ENCODE assay signal across 1 cellular context in genomic region chr6:4319992-4320683, GRCh38.
TF ChIP-seq lines count a peak whose summit lies in the region.

No MANE protein-coding gene starts in this region.

TF ChIP-seq in K562, 482 proteins besides CTCF, POLR2A, EP300 and RAD21 (continued from another document and continues in another):
- TF ChIP-seq ATF7 (IDR thresholded peaks at IDR 0.05) (peak; percentile 72), MED1 (CRISPR knock-in tag; IDR thresholded peaks at IDR 0.05; ENCODE audit: borderline replicate concordance) (no peak), FOS (IDR thresholded peaks at IDR 0.05; ENCODE audit: extremely low read depth, insufficient read length) (no peak), CXXC5 (CRISPR knock-in tag; IDR thresholded peaks at IDR 0.05) (0 out of 2 replicates have a peak, but pooled peaks have one; percentile 9), PYGO2 (tag; IDR thresholded peaks at IDR 0.05) (0 out of 2 replicates have a peak, but pooled peaks have one; percentile 41), HNRNPUL1 (IDR thresholded peaks at IDR 0.05; ENCODE audit: low read length) (no peak), LEF1 (IDR thresholded peaks at IDR 0.05) (peak; percentile 28; the same call in 1 of the 2 replicates), ZNF766 (CRISPR knock-in tag; conservative IDR thresholded peaks at IDR 0.05) (peak; percentile 91), RCOR1 (IDR thresholded peaks at IDR 0.05; ENCODE audit: borderline replicate concordance in 1 of 2, low read depth in 2 of 2, low read length in 2 of 2) (0 out of 4 replicates have a peak, but pooled peaks of 1 of the 2 experiments have one; percentile 23), ATF4 (CRISPR knock-in tag; IDR thresholded peaks at IDR 0.05) (peak; percentile 89), POLR3A (IDR thresholded peaks at IDR 0.05; ENCODE audit: borderline replicate concordance, extremely low read depth, insufficient read depth, insufficient read length) (no peak), MECOM (CRISPR knock-in tag; IDR thresholded peaks at IDR 0.05) (no peak), EGR1 (conservative IDR thresholded peaks at IDR 0.05) (no peak), ZNF75A (CRISPR knock-in tag; IDR thresholded peaks at IDR 0.05) (peak; percentile 18; the same call in 1 of the 2 replicates), FOSL1 (tag; conservative IDR thresholded peaks at IDR 0.05) (0 out of 2 replicates have a peak, but pooled peaks have one; percentile 12), NR4A1 (CRISPR knock-in tag; IDR thresholded peaks at IDR 0.05) (no peak), NR4A1 (tag; IDR thresholded peaks at IDR 0.05) (peak; percentile 30; the same call in 1 of the 2 replicates), ZBTB11 (CRISPR knock-in tag; IDR thresholded peaks at IDR 0.05) (no peak), SPI1 (IDR thresholded peaks at IDR 0.05; ENCODE audit: borderline replicate concordance, low read depth, low read length) (peak; percentile 96), KDM4B (IDR thresholded peaks at IDR 0.05; ENCODE audit: borderline replicate concordance in 2 of 2, low read depth in 1 of 2) (no peak), ERF (CRISPR knock-in tag; IDR thresholded peaks at IDR 0.05) (no peak), SMAD4 (CRISPR knock-in tag; conservative IDR thresholded peaks at IDR 0.05) (peak; percentile 56; the same call in 1 of the 2 replicates), SAFB (IDR thresholded peaks at IDR 0.05; ENCODE audit: borderline replicate concordance, low read depth, low read length) (no peak), GABPA (tag; conservative IDR thresholded peaks at IDR 0.05; ENCODE audit: low read depth) (0 out of 2 replicates have a peak, but pooled peaks have one; percentile 18), POLR2H (tag; IDR thresholded peaks at IDR 0.05; ENCODE audit: low read depth) (peak; percentile 50; the same call in 1 of the 2 replicates), ELF1 (tag; IDR thresholded peaks at IDR 0.05) (no peak), SETDB1 (IDR thresholded peaks at IDR 0.05; ENCODE audit: low read length) (no peak), ZNF277 (CRISPR knock-in tag; IDR thresholded peaks at IDR 0.05; ENCODE audit: borderline replicate concordance) (no peak), HNRNPH1 (optimal IDR thresholded peaks at IDR 0.05; ENCODE audit: low read depth, low read length) (no peak), ZNF318 (IDR thresholded peaks at IDR 0.05; ENCODE audit: borderline replicate concordance in 1 of 2, low read depth in 1 of 2) (0 out of 4 replicates have a peak, but pooled peaks of 1 of the 2 experiments have one; percentile 48), ZSCAN32 (CRISPR knock-in tag; IDR thresholded peaks at IDR 0.05) (0 out of 2 replicates have a peak, but pooled peaks have one; percentile 13), MCM7 (IDR thresholded peaks at IDR 0.05) (no peak), SREBF1 (IDR thresholded peaks at IDR 0.05; ENCODE audit: borderline replicate concordance, low read depth, low read length) (no peak), TRIM24 (IDR thresholded peaks at IDR 0.05) (peak in 1 of 2 experiments; percentile 67; a peak in 1 of 4 replicates), CBX8 (IDR thresholded peaks at IDR 0.05; ENCODE audit: borderline replicate concordance, extremely low read depth, low read depth, low read length, poor library complexity, severe bottlenecking) (no peak), CREBBP (IDR thresholded peaks at IDR 0.05; ENCODE audit: low read depth, low read length) (no peak), OTX1 (CRISPR knock-in tag; IDR thresholded peaks at IDR 0.05) (no peak), MTA1 (IDR thresholded peaks at IDR 0.05; ENCODE audit: borderline replicate concordance) (peak; percentile 35; the same call in 1 of the 2 replicates), MAX (CRISPR knock-in tag; IDR thresholded peaks at IDR 0.05) (no peak), JUN (IDR thresholded peaks at IDR 0.05; ENCODE audit: borderline replicate concordance, low read depth, low read length) (peak; percentile 45; the same call in 1 of the 2 replicates), JUN (CRISPR knock-in tag; IDR thresholded peaks at IDR 0.05; ENCODE audit: borderline replicate concordance) (no peak), GTF2E2 (tag; IDR thresholded peaks at IDR 0.05) (no peak), RBM15 (IDR thresholded peaks at IDR 0.05; ENCODE audit: insufficient read depth, low read length) (no peak), ZFPM2 (CRISPR knock-in tag; IDR thresholded peaks at IDR 0.05) (no peak), ELF4 (CRISPR knock-in tag; IDR thresholded peaks at IDR 0.05) (no peak), GATA2 (CRISPR knock-in tag; IDR thresholded peaks at IDR 0.05) (peak; percentile 62), CEBPG (CRISPR knock-in tag; IDR thresholded peaks at IDR 0.05) (peak; percentile 27; the same call in 1 of the 2 replicates), CEBPG (tag; conservative IDR thresholded peaks at IDR 0.05 in 1 of 2, IDR thresholded peaks at IDR 0.05 in 1 of 2) (peak; percentile 94 to 96), KLF6 (CRISPR knock-in tag; IDR thresholded peaks at IDR 0.05; ENCODE audit: borderline replicate concordance) (0 out of 2 replicates have a peak, but pooled peaks have one; percentile 6), CCNT2 (IDR thresholded peaks at IDR 0.05; ENCODE audit: borderline replicate concordance, extremely low read depth, insufficient read length, low read depth, low read length) (peak; percentile 8)
- TF ChIP-seq, protein P1, sequence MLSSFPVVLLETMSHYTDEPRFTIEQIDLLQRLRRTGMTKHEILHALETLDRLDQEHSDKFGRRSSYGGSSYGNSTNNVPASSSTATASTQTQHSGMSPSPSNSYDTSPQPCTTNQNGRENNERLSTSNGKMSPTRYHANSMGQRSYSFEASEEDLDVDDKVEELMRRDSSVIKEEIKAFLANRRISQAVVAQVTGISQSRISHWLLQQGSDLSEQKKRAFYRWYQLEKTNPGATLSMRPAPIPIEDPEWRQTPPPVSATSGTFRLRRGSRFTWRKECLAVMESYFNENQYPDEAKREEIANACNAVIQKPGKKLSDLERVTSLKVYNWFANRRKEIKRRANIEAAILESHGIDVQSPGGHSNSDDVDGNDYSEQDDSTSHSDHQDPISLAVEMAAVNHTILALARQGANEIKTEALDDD (IDR thresholded peaks at IDR 0.05) = no peak
- TF ChIP-seq, protein P2, sequence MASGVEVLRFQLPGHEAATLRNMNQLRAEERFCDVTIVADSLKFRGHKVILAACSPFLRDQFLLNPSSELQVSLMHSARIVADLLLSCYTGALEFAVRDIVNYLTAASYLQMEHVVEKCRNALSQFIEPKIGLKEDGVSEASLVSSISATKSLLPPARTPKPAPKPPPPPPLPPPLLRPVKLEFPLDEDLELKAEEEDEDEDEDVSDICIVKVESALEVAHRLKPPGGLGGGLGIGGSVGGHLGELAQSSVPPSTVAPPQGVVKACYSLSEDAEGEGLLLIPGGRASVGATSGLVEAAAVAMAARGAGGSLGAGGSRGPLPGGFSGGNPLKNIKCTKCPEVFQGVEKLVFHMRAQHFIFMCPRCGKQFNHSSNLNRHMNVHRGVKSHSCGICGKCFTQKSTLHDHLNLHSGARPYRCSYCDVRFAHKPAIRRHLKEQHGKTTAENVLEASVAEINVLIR (CRISPR knock-in tag; IDR thresholded peaks at IDR 0.05) = no peak
- TF ChIP-seq, protein P3, sequence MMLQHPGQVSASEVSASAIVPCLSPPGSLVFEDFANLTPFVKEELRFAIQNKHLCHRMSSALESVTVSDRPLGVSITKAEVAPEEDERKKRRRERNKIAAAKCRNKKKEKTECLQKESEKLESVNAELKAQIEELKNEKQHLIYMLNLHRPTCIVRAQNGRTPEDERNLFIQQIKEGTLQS (IDR thresholded peaks at IDR 0.05) = peak; percentile 80; the same call in 1 of the 2 replicates
- TF ChIP-seq, protein P3 (CRISPR knock-in tag; conservative IDR thresholded peaks at IDR 0.05) = no peak
